In genomic region chr17:40953876-40954275, GRCh38 we compare ENCODE assay signal across 1 cellular context.
TF ChIP-seq lines count a peak whose summit lies in the region.

No MANE protein-coding gene starts in this region.

TF ChIP-seq in SK-N-SH, 30 proteins besides CTCF, POLR2A, EP300 and RAD21 (continued from another document):
- TF ChIP-seq REST (IDR thresholded peaks at IDR 0.05; ENCODE audit: low read depth, low read length) (no peak), MEF2A (IDR thresholded peaks at IDR 0.05; ENCODE audit: borderline replicate concordance, low read depth) (no peak), SIN3A (IDR thresholded peaks at IDR 0.05; ENCODE audit: borderline replicate concordance, low read depth, low read length) (no peak), RFX5 (IDR thresholded peaks at IDR 0.05; ENCODE audit: low read length) (no peak)
